In genomic region chr3:168250415-168250861, GRCh38 we compare ENCODE assay signal across 8 cellular contexts.
DNase-seq lines count a peak whose midpoint lies in the region; ATAC-seq and TF ChIP-seq lines count a peak whose summit lies in the region.

No MANE protein-coding gene starts in this region.

- H3K9me3 ChIP-seq in Panc1 (ENCODE audit: control insufficient read depth, insufficient read depth, low read depth, low read length) (no peaks in the 10 kb centered on the region), left ventricle myocardium inferior (replicated peaks) (peaks cover 3% of the 10 kb centered on the region), spleen (peaks cover 0 to 7% (median 5%) of the 10 kb centered on the region in 8 donors)

- intact Hi-C loops in Panc1 (cut with micrococcal nuclease; ENCODE audit: unreplicated experiment) (no loop called here), left ventricle myocardium inferior (cut with micrococcal nuclease) (no loop called here), spleen (cut with DNase I; ENCODE audit: low total_unique reads) (no loop called here)

- POLR2A ChIA-PET in HEK293T (lab: Yijun Ruan, JAX) (interaction anchor here (1.3 to 1.6 kb wide), 3 partner anchors 9 to 375 kb away, joined by 3 to 6 read pairs (median 4); no protein-coding TSS in a partner anchor), Panc1 (lab: Charles Lee) (no interaction called here)

- in situ Hi-C loops in Panc1 (cut with HindIII; ENCODE audit: low pct_unique_long_range_greater_than_20kb, low sequenced_read_pairs) = no loop called here

- no peak for ATAC-seq in Panc1

- CTCF ChIA-PET in HEK293T (lab: Yijun Ruan, JAX) (interaction anchor here (0.7 kb wide), 1 partner anchor 44 kb away, joined by 4 read pairs; no protein-coding TSS in a partner anchor), Panc1 (lab: Charles Lee) (interaction anchor here (0.6 kb wide), 1 partner anchor 1867 kb away, joined by 4 read pairs; no protein-coding TSS in a partner anchor)

- H3K27me3 ChIP-seq in Panc1 (ENCODE audit: control insufficient read depth, insufficient read depth, low read length) = peaks cover 9% of the 10 kb centered on the region
- H3K27me3 ChIP-seq in left ventricle myocardium inferior (ENCODE audit: low read depth) = peaks cover 55% of the 10 kb centered on the region
- peaks cover 0 to 45% (median 23%) of the 10 kb centered on the region in 7 donors for H3K27me3 ChIP-seq in spleen (replicated peaks in 1 of 7)

- BruUV-seq in Panc1 (replicated peaks; lab: Mats Ljungman, UMichigan) = no TSS peak

- TF ChIP-seq POLR2A in spleen (IDR thresholded peaks at IDR 0.05) = no peak

- DNase-seq in DMS 273 (lab: John Stamatoyannopoulos, UW; ENCODE audit: unreplicated experiment) (peak; percentile 80), DMS 273 treated with DMSO at 0.1 percent for 48 hours (lab: John Stamatoyannopoulos, UW) (no peak), HEK293T (ENCODE audit: extremely low spot score) (peak; percentile 11), Panc1 (ENCODE audit: low read depth, low spot score) (no peak), left ventricle myocardium inferior (no peak), spleen (no peak), GOT3 (lab: John Stamatoyannopoulos, UW) (no peak), LoVo (ENCODE audit: low spot score) (no peak)

- TF ChIP-seq CTCF in Panc1 (IDR thresholded peaks at IDR 0.05) = no peak
- TF ChIP-seq CTCF in left ventricle myocardium inferior (IDR thresholded peaks at IDR 0.05; ENCODE audit: borderline replicate concordance) = no peak
- TF ChIP-seq CTCF in spleen (IDR thresholded peaks at IDR 0.05 in 8 of 11, conservative IDR thresholded peaks at IDR 0.05 in 3 of 11) = no peak

- WGBS in spleen, 5 donors = 2 to 4% (median 3%) methylated on average over 16 of the region's 16 CpGs

- H3K4me3 ChIP-seq in Panc1 (ENCODE audit: low read depth in 2 of 2, low read length in 2 of 2) = peak overlapping the region; percentile 43 to 56
- H3K4me3 ChIP-seq in left ventricle myocardium inferior = peak overlapping the region; percentile 77
- H3K4me3 ChIP-seq in spleen = peak overlapping the region in 6 of 8 donors; percentile 48 to 76 (median 52)

- H3K4me1 ChIP-seq in Panc1 (ENCODE audit: control insufficient read depth, insufficient read depth, low read length) (0 out of 2 replicates have a peak, but pooled peaks cover 2% of the 10 kb centered on the region), left ventricle myocardium inferior (peaks cover 28% of the 10 kb centered on the region), spleen (peaks cover 5 to 26% (median 22%) of the 10 kb centered on the region in 6 donors)

- H3K36me3 ChIP-seq in Panc1 (ENCODE audit: control insufficient read depth, insufficient read depth, low read length) (no peaks in the 10 kb centered on the region), left ventricle myocardium inferior (no peaks in the 10 kb centered on the region), spleen (no peaks in the 10 kb centered on the region)

- H3K27ac ChIP-seq in Panc1 (ENCODE audit: low read length) (no peak overlapping the region), left ventricle myocardium inferior (replicated peaks) (no peak overlapping the region), spleen (no peak overlapping the region)

TF ChIP-seq in HEK293T, 16 proteins besides CTCF, POLR2A, EP300 and RAD21:
- TF ChIP-seq ARNT (IDR thresholded peaks at IDR 0.05) = no peak
- no peak for TF ChIP-seq HDGF (IDR thresholded peaks at IDR 0.05; ENCODE audit: borderline replicate concordance)
- no peak for TF ChIP-seq TARDBP (IDR thresholded peaks at IDR 0.05)
- TF ChIP-seq BHLHE40 (IDR thresholded peaks at IDR 0.05; ENCODE audit: borderline replicate concordance) = no peak
- TF ChIP-seq SP1 (IDR thresholded peaks at IDR 0.05) = no peak
- no peak for TF ChIP-seq CTBP1 (IDR thresholded peaks at IDR 0.05; ENCODE audit: borderline replicate concordance)
- TF ChIP-seq ELF4 (IDR thresholded peaks at IDR 0.05) = no peak
- TF ChIP-seq FOXM1 (IDR thresholded peaks at IDR 0.05; ENCODE audit: borderline replicate concordance) = no peak
- TF ChIP-seq FOXA1 (IDR thresholded peaks at IDR 0.05) = no peak
- no peak for TF ChIP-seq ZNF384 (IDR thresholded peaks at IDR 0.05)
- TF ChIP-seq FOXK2 (IDR thresholded peaks at IDR 0.05) = no peak
- no peak for TF ChIP-seq L3MBTL2 (conservative IDR thresholded peaks at IDR 0.05)
TF ChIP-seq in HEK293T: peak in this region for 0.

Comparison
In these comparisons a context has a peak if more than half of its experiments do, and no peak if none do; other contexts are left out.
1. DNase-seq: peak in DMS 273 (single experiment) and HEK293T (single experiment); none in DMS 273 treated with DMSO at 0.1 percent for 48 hours (single experiment), Panc1 (single experiment), left ventricle myocardium inferior (single experiment), spleen (single experiment), GOT3 (single experiment) and LoVo (single experiment).
2. Peak in every context shown above with its lines, with median percentiles within 50 percentile points of each other: H3K4me3 ChIP-seq.